8 cellular contexts compared by ENCODE assay signal in genomic region chr14:59918824-59919581, GRCh38. TPM values are rescaled to one million over a fixed set of nuclear protein-coding genes. Genes with fewer than 3 reads are reported as not detected.
A peak's percentile ranks its signal among the peaks of the same experiment; 100 is the strongest.
DNase-seq lines count a peak whose midpoint lies in the region; ATAC-seq and TF ChIP-seq lines count a peak whose summit lies in the region.

No MANE protein-coding gene starts in this region.

- no peaks in the 10 kb centered on the region for H3K27me3 ChIP-seq in ascending aorta

- DNase-seq in NCI-H510A treated with DMSO at 0.1 percent for 48 hours (lab: John Stamatoyannopoulos, UW) (peak; percentile 50), NCI-H510A (lab: John Stamatoyannopoulos, UW) (no peak), HFF-Myc (ENCODE audit: extremely low read depth, low read depth) (peak; percentile 14), NCI-H345 treated with DMSO at 0.1 percent for 48 hours (lab: John Stamatoyannopoulos, UW; ENCODE audit: unreplicated experiment) (peak; percentile 47), ascending aorta (ENCODE audit: low spot score in 2 of 2) (no peak), hepatic stellate cell (ENCODE audit: low spot score) (peak; percentile 45), putamen (ENCODE audit: low spot score) (peak; percentile 37)

- no peaks in the 10 kb centered on the region for H3K9me3 ChIP-seq in ascending aorta

- peaks cover 0 to 2% of the 10 kb centered on the region in 2 donors for H3K4me1 ChIP-seq in ascending aorta

- no peak overlapping the region for H3K27ac ChIP-seq in ascending aorta

- ATAC-seq in GM18870 (IDR thresholded peaks at IDR 0.05; ENCODE audit: unreplicated experiment) = no peak

- intact Hi-C loops in ascending aorta (cut with DNase I) = no loop called here

- no peak overlapping the region for H3K4me3 ChIP-seq in HFF-Myc (replicated peaks; ENCODE audit: low read depth, low read length)
- H3K4me3 ChIP-seq in ascending aorta = peak overlapping the region; percentile 56 to 64

- H3K36me3 ChIP-seq in ascending aorta = no peaks in the 10 kb centered on the region

- TF ChIP-seq CTCF in HFF-Myc (IDR thresholded peaks at IDR 0.05; ENCODE audit: low read depth, low read length, missing control alignments) (peak; percentile 10), ascending aorta (IDR thresholded peaks at IDR 0.05) (peak in 2 of 3 experiments; percentile 34 to 48)

RNA-seq across cellular contexts. Expression of gene LRRC9, which starts 0.9 kb away (rescaled TPM):
- not detected for total RNA-seq in ascending aorta

RNA-seq across cellular contexts. Expression of gene RTN1, which starts 48.4 kb away (rescaled TPM):
- total RNA-seq in ascending aorta = 52.3 TPM

Comparison
In these comparisons a context has a peak if more than half of its experiments do, and no peak if none do; other contexts are left out.
1. DNase-seq: peak in NCI-H510A treated with DMSO at 0.1 percent for 48 hours (single experiment), HFF-Myc (single experiment), NCI-H345 treated with DMSO at 0.1 percent for 48 hours (single experiment), hepatic stellate cell (single experiment) and putamen (single experiment); none in NCI-H510A (single experiment) and ascending aorta (0 of 2).